ENCODE assay signal across 8 cellular contexts in genomic region chr20:3239867-3240775, GRCh38. TPM values are rescaled to one million over a fixed set of nuclear protein-coding genes. Genes with fewer than 3 reads are reported as not detected.
DNase-seq lines count a peak whose midpoint lies in the region; ATAC-seq and TF ChIP-seq lines count a peak whose summit lies in the region.

No MANE protein-coding gene starts in this region.

- peaks cover 4% of the 10 kb centered on the region; the same call in 1 of the 2 replicates for H3K27me3 ChIP-seq in GM06990 (replicated peaks; ENCODE audit: control insufficient read depth, insufficient read depth, low read length)

- TF ChIP-seq CTCF in GM06990 (IDR thresholded peaks at IDR 0.05; ENCODE audit: insufficient read depth, low read length, poor library complexity, severe bottlenecking) (no peak), VCaP (conservative IDR thresholded peaks at IDR 0.05) (no peak), glutamatergic neuron (IDR thresholded peaks at IDR 0.05; ENCODE audit: partially characterized antibody, unreplicated experiment) (no peak), retinal pigment epithelial cell (conservative IDR thresholded peaks at IDR 0.05; ENCODE audit: low read depth, low read length) (no peak)

- no peak for ATAC-seq in GM21390 (IDR thresholded peaks at IDR 0.05; ENCODE audit: unreplicated experiment)
- no peak for ATAC-seq in GM21723 (IDR thresholded peaks at IDR 0.05; ENCODE audit: unreplicated experiment)

- H3K27ac Mint-ChIP-seq in glutamatergic neuron (ENCODE audit: unreplicated experiment), result no peak overlapping the region

- H3K27me3 Mint-ChIP-seq in glutamatergic neuron (ENCODE audit: unreplicated experiment), result peaks cover 18% of the 10 kb centered on the region

- H3K36me3 Mint-ChIP-seq in glutamatergic neuron (ENCODE audit: unreplicated experiment), result no peaks in the 10 kb centered on the region

- no peaks in the 10 kb centered on the region for H3K36me3 ChIP-seq in GM06990 (ENCODE audit: control insufficient read depth, insufficient read depth, low read length)

- DNase-seq in GM06990 (ENCODE audit: extremely low read depth, insufficient read length), result no peak
- no peak for DNase-seq in glutamatergic neuron
- DNase-seq in retinal pigment epithelial cell (ENCODE audit: low read depth), result no peak
- no peak for DNase-seq in globus pallidus (ENCODE audit: low spot score)
- DNase-seq in activated gamma-delta T cell (lab: John Stamatoyannopoulos, UW), result no peak

- H3K4me1 Mint-ChIP-seq in glutamatergic neuron (ENCODE audit: low read depth, unreplicated experiment), result peaks cover 16% of the 10 kb centered on the region

- peak overlapping the region; percentile 88 for H3K4me3 Mint-ChIP-seq in glutamatergic neuron (ENCODE audit: unreplicated experiment)

- H3K4me3 ChIP-seq in GM06990 (replicated peaks; ENCODE audit: low read depth, low read length) (peak overlapping the region; percentile 61), retinal pigment epithelial cell (ENCODE audit: low read length) (peak overlapping the region; percentile 38)

- peak overlapping the region; percentile 50; the same call in 1 of the 2 replicates for H3K27ac ChIP-seq in VCaP

- H3K9me3 Mint-ChIP-seq in glutamatergic neuron (ENCODE audit: unreplicated experiment), result peaks cover 8% of the 10 kb centered on the region

RNA-seq across cellular contexts. Expression of gene SLC4A11, which starts 1.1 kb away (rescaled TPM):
- total RNA-seq in glutamatergic neuron (ENCODE audit: unreplicated experiment), result 27.2 TPM

RNA-seq across cellular contexts. Expression of gene ITPA, which starts 30.8 kb away (rescaled TPM):
- 72.1 TPM for total RNA-seq in glutamatergic neuron (ENCODE audit: unreplicated experiment)

RNA-seq across cellular contexts. Expression of gene DDRGK1, which starts 35.6 kb away (rescaled TPM):
- total RNA-seq in glutamatergic neuron (ENCODE audit: unreplicated experiment), result 59.3 TPM
